ENCODE assay signal across 37 cellular contexts in the genomic region with DNA sequence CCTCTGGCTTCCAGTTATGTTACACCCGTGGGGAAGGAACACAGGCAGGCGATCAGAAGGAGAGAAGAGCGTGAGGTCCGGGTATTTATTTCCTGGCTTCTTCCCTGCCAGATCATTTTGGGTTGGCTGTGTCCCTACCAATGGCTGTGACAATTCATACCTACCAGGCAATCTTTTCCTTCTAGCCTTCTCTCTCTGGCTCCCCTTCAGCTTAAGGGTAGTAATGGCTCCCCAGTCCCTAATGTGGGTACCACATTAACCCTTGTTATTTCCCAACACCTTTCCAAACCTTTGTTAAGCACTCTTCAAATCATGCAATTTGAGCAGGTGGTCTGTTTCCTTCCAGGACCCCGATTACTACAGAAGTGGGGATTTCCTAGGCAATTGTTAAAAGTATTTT.
"Had no signal": no experiment of that assay in that cellular context is flagged by ENCODE, and none has a peak within 500 bp of the region (broad histone marks: within the 10 kb centered on the region; RNA-seq: fewer than 3 reads in every experiment).

No MANE protein-coding gene starts in this region.

- H3K9me3 Mint-ChIP-seq: activated CD4-positive, alpha-beta memory T cell treated with anti-CD3 and anti-CD28 coated beads, Interleukin-2, amount 10 ng/mL, durations not matched to agents 7 days and 5 days; activated naive CD8-positive, alpha-beta T cell treated with anti-CD3 and anti-CD28 coated beads for 36 hours had no signal

- H3K27ac Mint-ChIP-seq: activated CD4-positive, alpha-beta memory T cell treated with anti-CD3 and anti-CD28 coated beads, Interleukin-2, amount 10 ng/mL, durations not matched to agents 7 days and 5 days; activated CD8-positive, alpha-beta memory T cell treated with anti-CD3 and anti-CD28 coated beads, Interleukin-2, amount 10 ng/mL, durations not matched to agents 7 days and 5 days; activated naive CD8-positive, alpha-beta T cell treated with anti-CD3 and anti-CD28 coated beads for 36 hours had no signal

- H3K27me3 ChIP-seq: brain microvascular endothelial cell, MG63, Peyer's patch had no signal

- H3K27me3 Mint-ChIP-seq: activated CD4-positive, alpha-beta memory T cell treated with anti-CD3 and anti-CD28 coated beads, Interleukin-2, amount 10 ng/mL, durations not matched to agents 7 days and 5 days; activated CD8-positive, alpha-beta memory T cell treated with anti-CD3 and anti-CD28 coated beads, Interleukin-2, amount 10 ng/mL, durations not matched to agents 7 days and 5 days; activated naive CD8-positive, alpha-beta T cell treated with anti-CD3 and anti-CD28 coated beads for 36 hours had no signal

- H3K27ac ChIP-seq: brain microvascular endothelial cell, Peyer's patch, RWPE1, VCaP had no signal

- H3K9me3 ChIP-seq: MG63, Peyer's patch had no signal

- H3K4me3 ChIP-seq: MG63, Peyer's patch had no signal

- DNase-seq: activated CD4-positive, alpha-beta memory T cell treated with anti-CD3 and anti-CD28 coated beads, Interleukin-2, amount 10 ng/mL, durations not matched to agents 7 days and 5 days; activated CD4-positive, alpha-beta T cell treated with anti-CD3 and anti-CD28 coated beads for 1 hour; activated CD4-positive, alpha-beta T cell treated with anti-CD3 and anti-CD28 coated beads for 48 hours; activated CD4-positive, CD25-positive, alpha-beta regulatory T cell; activated CD8-positive, alpha-beta memory T cell treated with anti-CD3 and anti-CD28 coated beads for 24 hours; activated CD8-positive, alpha-beta memory T cell treated with anti-CD3 and anti-CD28 coated beads, Interleukin-2, amount 10 ng/mL, durations not matched to agents 7 days and 5 days; activated CD8-positive, alpha-beta memory T cell treated with anti-CD3 and anti-CD28 coated beads, Interleukin-2, amount 50 U/mL, for 48 hours; activated effector memory CD4-positive, alpha-beta T cell treated with Interleukin-2 at 50 U/mL for 16 hours; activated naive CD4-positive, alpha-beta T cell; activated naive CD4-positive, alpha-beta T cell treated with anti-CD3 and anti-CD28 coated beads, Interleukin-2, amount 50 U/mL, for 16 hours; activated naive CD8-positive, alpha-beta T cell treated with anti-CD3 and anti-CD28 coated beads for 36 hours; activated T-cell treated with anti-CD3 and anti-CD28 coated beads, Interleukin-2, amount 50 U/mL, for 48 hours; amniotic stem cell; aorta; brain microvascular endothelial cell; central memory CD4-positive, alpha-beta T cell; Kasumi-1; KG1; MG63; NCI-H1048; NCI-H1105 treated with DMSO at 0.1 percent for 48 hours; NCI-H1436; NCI-H1694; NCI-H2029; NCI-H345; NCI-H526; NCI-H748 treated with DMSO at 0.1 percent for 48 hours; NK-92 treated with Interleukin-12 subunit alpha and Interleukin-12 subunit beta, amount 100 ng/mL, for 24 hours; PC-3; Peyer's patch; SIG-M5; SW 1271; T-helper 1 cell; T-helper 2 cell; T-helper 9 cell had no signal

- H3K4me3 Mint-ChIP-seq: activated CD4-positive, alpha-beta memory T cell treated with anti-CD3 and anti-CD28 coated beads, Interleukin-2, amount 10 ng/mL, durations not matched to agents 7 days and 5 days; activated CD8-positive, alpha-beta memory T cell treated with anti-CD3 and anti-CD28 coated beads, Interleukin-2, amount 10 ng/mL, durations not matched to agents 7 days and 5 days; activated naive CD8-positive, alpha-beta T cell treated with anti-CD3 and anti-CD28 coated beads for 36 hours had no signal

- H3K4me1 ChIP-seq: Peyer's patch had no signal

- H3K36me3 ChIP-seq: brain microvascular endothelial cell, MG63, Peyer's patch had no signal
